In genomic region chr16:720990-721764, GRCh38 we compare ENCODE assay signal across 1 cellular context.
TF ChIP-seq lines count a peak whose summit lies in the region.

Gene ANTKMT, plus strand, starts transcription at chr16:721146. Its CDS starts 129 bp downstream, at chr16:721275.

TF ChIP-seq in K562, 482 proteins besides CTCF, POLR2A, EP300 and RAD21 (continued from another document and continues in another):
- TF ChIP-seq, protein P1, sequence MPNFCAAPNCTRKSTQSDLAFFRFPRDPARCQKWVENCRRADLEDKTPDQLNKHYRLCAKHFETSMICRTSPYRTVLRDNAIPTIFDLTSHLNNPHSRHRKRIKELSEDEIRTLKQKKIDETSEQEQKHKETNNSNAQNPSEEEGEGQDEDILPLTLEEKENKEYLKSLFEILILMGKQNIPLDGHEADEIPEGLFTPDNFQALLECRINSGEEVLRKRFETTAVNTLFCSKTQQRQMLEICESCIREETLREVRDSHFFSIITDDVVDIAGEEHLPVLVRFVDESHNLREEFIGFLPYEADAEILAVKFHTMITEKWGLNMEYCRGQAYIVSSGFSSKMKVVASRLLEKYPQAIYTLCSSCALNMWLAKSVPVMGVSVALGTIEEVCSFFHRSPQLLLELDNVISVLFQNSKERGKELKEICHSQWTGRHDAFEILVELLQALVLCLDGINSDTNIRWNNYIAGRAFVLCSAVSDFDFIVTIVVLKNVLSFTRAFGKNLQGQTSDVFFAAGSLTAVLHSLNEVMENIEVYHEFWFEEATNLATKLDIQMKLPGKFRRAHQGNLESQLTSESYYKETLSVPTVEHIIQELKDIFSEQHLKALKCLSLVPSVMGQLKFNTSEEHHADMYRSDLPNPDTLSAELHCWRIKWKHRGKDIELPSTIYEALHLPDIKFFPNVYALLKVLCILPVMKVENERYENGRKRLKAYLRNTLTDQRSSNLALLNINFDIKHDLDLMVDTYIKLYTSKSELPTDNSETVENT (CRISPR knock-in tag; IDR thresholded peaks at IDR 0.05) = peak; percentile 80
- peak; percentile 71 for TF ChIP-seq ETS2 (tag; IDR thresholded peaks at IDR 0.05; ENCODE audit: borderline replicate concordance, poor library complexity, severe bottlenecking)
- TF ChIP-seq ASH1L (IDR thresholded peaks at IDR 0.05; ENCODE audit: borderline replicate concordance, low read depth, partially characterized antibody) = no peak
- TF ChIP-seq TBP (optimal IDR thresholded peaks at IDR 0.05; ENCODE audit: low read depth, low read length) = peak; percentile 64
- peak; percentile 71 for TF ChIP-seq RBM22 (IDR thresholded peaks at IDR 0.05; ENCODE audit: low read depth, low read length, poor library complexity, severe bottlenecking)
- no peak for TF ChIP-seq SMAD3 (CRISPR knock-in tag; conservative IDR thresholded peaks at IDR 0.05)
- peak; percentile 80; the same call in 1 of the 2 replicates for TF ChIP-seq NR2C2 (CRISPR knock-in tag; IDR thresholded peaks at IDR 0.05)
- peak; percentile 89 for TF ChIP-seq NR2C2 (tag; IDR thresholded peaks at IDR 0.05)
- 0 out of 2 replicates have a peak, but pooled peaks have one; percentile 40 for TF ChIP-seq ZNF24 (IDR thresholded peaks at IDR 0.05)
- no peak for TF ChIP-seq ZNF318 (IDR thresholded peaks at IDR 0.05; ENCODE audit: borderline replicate concordance in 1 of 2, low read depth in 1 of 2)
- TF ChIP-seq, protein P2, sequence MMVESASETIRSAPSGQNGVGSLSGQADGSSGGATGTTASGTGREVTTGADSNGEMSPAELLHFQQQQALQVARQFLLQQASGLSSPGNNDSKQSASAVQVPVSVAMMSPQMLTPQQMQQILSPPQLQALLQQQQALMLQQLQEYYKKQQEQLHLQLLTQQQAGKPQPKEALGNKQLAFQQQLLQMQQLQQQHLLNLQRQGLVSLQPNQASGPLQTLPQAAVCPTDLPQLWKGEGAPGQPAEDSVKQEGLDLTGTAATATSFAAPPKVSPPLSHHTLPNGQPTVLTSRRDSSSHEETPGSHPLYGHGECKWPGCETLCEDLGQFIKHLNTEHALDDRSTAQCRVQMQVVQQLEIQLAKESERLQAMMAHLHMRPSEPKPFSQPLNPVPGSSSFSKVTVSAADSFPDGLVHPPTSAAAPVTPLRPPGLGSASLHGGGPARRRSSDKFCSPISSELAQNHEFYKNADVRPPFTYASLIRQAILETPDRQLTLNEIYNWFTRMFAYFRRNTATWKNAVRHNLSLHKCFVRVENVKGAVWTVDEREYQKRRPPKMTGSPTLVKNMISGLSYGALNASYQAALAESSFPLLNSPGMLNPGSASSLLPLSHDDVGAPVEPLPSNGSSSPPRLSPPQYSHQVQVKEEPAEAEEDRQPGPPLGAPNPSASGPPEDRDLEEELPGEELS (CRISPR knock-in tag; IDR thresholded peaks at IDR 0.05; ENCODE audit: borderline replicate concordance) = no peak; the same call in 1 of the 2 replicates
- TF ChIP-seq ZNF212 (CRISPR knock-in tag; IDR thresholded peaks at IDR 0.05) = peak; percentile 54; the same call in 1 of the 2 replicates
- no peak; the same call in 1 of the 2 replicates for TF ChIP-seq NCOA1 (IDR thresholded peaks at IDR 0.05; ENCODE audit: low read depth)
- TF ChIP-seq, protein P3, sequence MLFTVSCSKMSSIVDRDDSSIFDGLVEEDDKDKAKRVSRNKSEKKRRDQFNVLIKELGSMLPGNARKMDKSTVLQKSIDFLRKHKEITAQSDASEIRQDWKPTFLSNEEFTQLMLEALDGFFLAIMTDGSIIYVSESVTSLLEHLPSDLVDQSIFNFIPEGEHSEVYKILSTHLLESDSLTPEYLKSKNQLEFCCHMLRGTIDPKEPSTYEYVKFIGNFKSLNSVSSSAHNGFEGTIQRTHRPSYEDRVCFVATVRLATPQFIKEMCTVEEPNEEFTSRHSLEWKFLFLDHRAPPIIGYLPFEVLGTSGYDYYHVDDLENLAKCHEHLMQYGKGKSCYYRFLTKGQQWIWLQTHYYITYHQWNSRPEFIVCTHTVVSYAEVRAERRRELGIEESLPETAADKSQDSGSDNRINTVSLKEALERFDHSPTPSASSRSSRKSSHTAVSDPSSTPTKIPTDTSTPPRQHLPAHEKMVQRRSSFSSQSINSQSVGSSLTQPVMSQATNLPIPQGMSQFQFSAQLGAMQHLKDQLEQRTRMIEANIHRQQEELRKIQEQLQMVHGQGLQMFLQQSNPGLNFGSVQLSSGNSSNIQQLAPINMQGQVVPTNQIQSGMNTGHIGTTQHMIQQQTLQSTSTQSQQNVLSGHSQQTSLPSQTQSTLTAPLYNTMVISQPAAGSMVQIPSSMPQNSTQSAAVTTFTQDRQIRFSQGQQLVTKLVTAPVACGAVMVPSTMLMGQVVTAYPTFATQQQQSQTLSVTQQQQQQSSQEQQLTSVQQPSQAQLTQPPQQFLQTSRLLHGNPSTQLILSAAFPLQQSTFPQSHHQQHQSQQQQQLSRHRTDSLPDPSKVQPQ (CRISPR knock-in tag; IDR thresholded peaks at IDR 0.05; ENCODE audit: borderline replicate concordance) = no peak
- TF ChIP-seq TAL1 (IDR thresholded peaks at IDR 0.05) = no peak
- TF ChIP-seq PHF20 (IDR thresholded peaks at IDR 0.05; ENCODE audit: partially characterized antibody) = peak; percentile 65
- TF ChIP-seq POLR2G (IDR thresholded peaks at IDR 0.05; ENCODE audit: low read depth, low read length) = peak; percentile 93
- TF ChIP-seq ERF (CRISPR knock-in tag; IDR thresholded peaks at IDR 0.05) = peak; percentile 90; the same call in 1 of the 2 replicates
- peak; percentile 75; the same call in 1 of the 2 replicates for TF ChIP-seq ZNF609 (CRISPR knock-in tag; IDR thresholded peaks at IDR 0.05; ENCODE audit: borderline replicate concordance)
- TF ChIP-seq, protein P4, sequence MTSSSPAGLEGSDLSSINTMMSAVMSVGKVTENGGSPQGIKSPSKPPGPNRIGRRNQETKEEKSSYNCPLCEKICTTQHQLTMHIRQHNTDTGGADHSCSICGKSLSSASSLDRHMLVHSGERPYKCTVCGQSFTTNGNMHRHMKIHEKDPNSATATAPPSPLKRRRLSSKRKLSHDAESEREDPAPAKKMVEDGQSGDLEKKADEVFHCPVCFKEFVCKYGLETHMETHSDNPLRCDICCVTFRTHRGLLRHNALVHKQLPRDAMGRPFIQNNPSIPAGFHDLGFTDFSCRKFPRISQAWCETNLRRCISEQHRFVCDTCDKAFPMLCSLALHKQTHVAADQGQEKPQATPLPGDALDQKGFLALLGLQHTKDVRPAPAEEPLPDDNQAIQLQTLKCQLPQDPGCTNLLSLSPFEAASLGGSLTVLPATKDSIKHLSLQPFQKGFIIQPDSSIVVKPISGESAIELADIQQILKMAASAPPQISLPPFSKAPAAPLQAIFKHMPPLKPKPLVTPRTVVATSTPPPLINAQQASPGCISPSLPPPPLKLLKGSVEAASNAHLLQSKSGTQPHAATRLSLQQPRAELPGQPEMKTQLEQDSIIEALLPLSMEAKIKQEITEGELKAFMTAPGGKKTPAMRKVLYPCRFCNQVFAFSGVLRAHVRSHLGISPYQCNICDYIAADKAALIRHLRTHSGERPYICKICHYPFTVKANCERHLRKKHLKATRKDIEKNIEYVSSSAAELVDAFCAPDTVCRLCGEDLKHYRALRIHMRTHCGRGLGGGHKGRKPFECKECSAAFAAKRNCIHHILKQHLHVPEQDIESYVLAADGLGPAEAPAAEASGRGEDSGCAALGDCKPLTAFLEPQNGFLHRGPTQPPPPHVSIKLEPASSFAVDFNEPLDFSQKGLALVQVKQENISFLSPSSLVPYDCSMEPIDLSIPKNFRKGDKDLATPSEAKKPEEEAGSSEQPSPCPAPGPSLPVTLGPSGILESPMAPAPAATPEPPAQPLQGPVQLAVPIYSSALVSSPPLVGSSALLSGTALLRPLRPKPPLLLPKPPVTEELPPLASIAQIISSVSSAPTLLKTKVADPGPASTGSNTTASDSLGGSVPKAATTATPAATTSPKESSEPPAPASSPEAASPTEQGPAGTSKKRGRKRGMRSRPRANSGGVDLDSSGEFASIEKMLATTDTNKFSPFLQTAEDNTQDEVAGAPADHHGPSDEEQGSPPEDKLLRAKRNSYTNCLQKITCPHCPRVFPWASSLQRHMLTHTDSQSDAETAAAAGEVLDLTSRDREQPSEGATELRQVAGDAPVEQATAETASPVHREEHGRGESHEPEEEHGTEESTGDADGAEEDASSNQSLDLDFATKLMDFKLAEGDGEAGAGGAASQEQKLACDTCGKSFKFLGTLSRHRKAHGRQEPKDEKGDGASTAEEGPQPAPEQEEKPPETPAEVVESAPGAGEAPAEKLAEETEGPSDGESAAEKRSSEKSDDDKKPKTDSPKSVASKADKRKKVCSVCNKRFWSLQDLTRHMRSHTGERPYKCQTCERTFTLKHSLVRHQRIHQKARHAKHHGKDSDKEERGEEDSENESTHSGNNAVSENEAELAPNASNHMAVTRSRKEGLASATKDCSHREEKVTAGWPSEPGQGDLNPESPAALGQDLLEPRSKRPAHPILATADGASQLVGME (CRISPR knock-in tag; IDR thresholded peaks at IDR 0.05) = 0 out of 2 replicates have a peak, but pooled peaks have one; percentile 18
- TF ChIP-seq ZNF197 (CRISPR knock-in tag; IDR thresholded peaks at IDR 0.05; ENCODE audit: low read depth) = no peak
- TF ChIP-seq JUND (IDR thresholded peaks at IDR 0.05; ENCODE audit: borderline replicate concordance, low read depth, low read length) = peak; percentile 4; the same call in 1 of the 2 replicates
- TF ChIP-seq JUND (tag; IDR thresholded peaks at IDR 0.05; ENCODE audit: borderline replicate concordance, low read depth, low read length) = no peak; the same call in 2 of the 3 replicates
- TF ChIP-seq RBBP5 (IDR thresholded peaks at IDR 0.05; ENCODE audit: borderline replicate concordance, insufficient read depth, low read length, poor library complexity, severe bottlenecking) = peak; percentile 93
- TF ChIP-seq ZNF174 (CRISPR knock-in tag; IDR thresholded peaks at IDR 0.05) = no peak
